In the genomic region with DNA sequence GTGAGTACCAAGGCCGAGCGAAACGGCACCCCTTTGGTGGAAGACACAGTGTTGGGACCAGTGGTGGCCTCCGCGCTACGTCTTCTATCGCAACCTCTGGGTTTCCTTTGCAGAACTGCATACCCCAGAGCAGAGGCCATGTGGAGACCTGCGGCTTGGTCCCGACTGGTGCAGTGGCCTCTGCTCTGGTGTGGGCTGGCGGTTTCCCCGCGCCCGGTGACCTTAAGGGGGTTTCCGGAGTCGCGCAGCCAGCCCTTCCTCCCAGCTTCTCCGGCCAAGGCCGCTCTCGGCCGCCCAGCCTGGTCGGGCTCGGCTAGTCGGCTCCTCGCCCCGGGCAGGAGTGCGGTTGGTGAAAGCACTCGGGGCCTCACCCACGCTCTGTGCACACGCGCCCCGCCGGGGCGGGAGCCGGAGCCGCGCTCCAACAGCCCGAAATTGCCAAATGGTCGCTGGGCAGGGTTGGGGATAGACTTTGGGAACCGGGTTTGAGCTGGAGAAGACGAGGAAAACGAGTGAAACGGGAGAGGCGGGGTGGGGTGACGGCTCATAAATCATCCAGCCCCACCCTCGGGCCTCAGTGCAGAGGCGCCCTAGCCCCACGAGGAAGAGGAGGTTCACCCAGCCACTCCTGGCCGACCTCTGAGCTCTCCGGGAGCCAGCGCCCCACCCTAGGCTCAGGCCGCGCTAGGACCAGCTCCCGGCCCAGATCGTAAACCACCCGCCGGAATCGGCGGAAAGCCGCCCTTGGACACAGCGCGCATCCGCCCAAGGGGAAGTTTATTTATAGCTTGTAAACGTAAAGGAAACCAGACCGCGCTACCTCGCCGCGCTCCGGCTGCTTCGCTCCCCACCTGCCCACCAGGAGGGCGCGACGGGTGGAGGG, we compare ENCODE assay signal across 8 cellular contexts.
DNase-seq lines count a peak whose midpoint lies in the region; ATAC-seq and TF ChIP-seq lines count a peak whose summit lies in the region.

No MANE protein-coding gene starts in this region.

- DNase-seq in CD4-positive, alpha-beta T cell: peak in 3 of 10 experiments; percentile 3 to 36 (median 19)
- peak; percentile 66 to 78 for DNase-seq in SJSA1 (ENCODE audit: low read depth in 1 of 2, low spot score in 2 of 2)
- DNase-seq in cardiac fibroblast (ENCODE audit: low read depth in 2 of 2): peak; percentile 64 to 69
- DNase-seq in left colon: peak; percentile 83 to 92
- peak; percentile 44 for DNase-seq in stimulated activated CD8-positive, alpha-beta memory T cell treated with anti-CD3 and anti-CD28 coated beads, Interleukin-4, amount 100 ng/mL, for 48 hours

- no peak overlapping the region for H3K27ac ChIP-seq in CD4-positive, alpha-beta T cell (ENCODE audit: low read depth, low read length)
- H3K27ac ChIP-seq in HUES6 (ENCODE audit: low read depth, low read length) (peak overlapping the region; percentile 36; the same call in 1 of the 2 replicates), SJSA1 (peak overlapping the region; percentile 86)

- H3K4me1 Mint-ChIP-seq in CD4-positive, alpha-beta T cell (ENCODE audit: low read depth): peaks cover 32% of the 10 kb centered on the region

- H3K4me3 Mint-ChIP-seq in CD4-positive, alpha-beta T cell: peak overlapping the region; percentile 81

- no peaks in the 10 kb centered on the region for H3K36me3 Mint-ChIP-seq in CD4-positive, alpha-beta T cell (ENCODE audit: low read depth)

- peaks cover 29% of the 10 kb centered on the region for H3K27me3 ChIP-seq in CD4-positive, alpha-beta T cell (ENCODE audit: control insufficient read depth, insufficient read depth, low read length)
- peaks cover 64% of the 10 kb centered on the region for H3K27me3 ChIP-seq in HUES6 (ENCODE audit: control insufficient read depth, insufficient read depth, low read length)
- H3K27me3 ChIP-seq in SJSA1 (replicated peaks): no peaks in the 10 kb centered on the region

- no peaks in the 10 kb centered on the region for H3K9me3 Mint-ChIP-seq in CD4-positive, alpha-beta T cell

- H3K36me3 ChIP-seq in HUES6 (ENCODE audit: control insufficient read depth, insufficient read depth, low read length) (no peaks in the 10 kb centered on the region), SJSA1 (no peaks in the 10 kb centered on the region)

- intact Hi-C loops in CD4-positive, alpha-beta T cell (cut with DNase I, micrococcal nuclease): loop anchor here (5.0 kb wide), 3 partner anchors 44 to 154 kb away; no protein-coding TSS in a partner anchor
- intact Hi-C loops in left colon (cut with DNase I, micrococcal nuclease): no loop called here

- POLR2A ChIA-PET in CD4-positive, alpha-beta T cell (lab: Charles Lee): interaction anchor here (0.6 to 2.3 kb wide), 11 partner anchors 8 to 199 kb away, joined by 3 to 14 read pairs (median 5); a partner anchor contains a TSS

- H3K4me3 ChIP-seq in HUES6 (ENCODE audit: low read depth, low read length) (peak overlapping the region; percentile 59), SJSA1 (peak overlapping the region; percentile 48), cardiac fibroblast (replicated peaks in 1 of 2; ENCODE audit: low read depth in 2 of 2, low read length in 2 of 2) (peak overlapping the region; percentile 50 to 56)

- H3K9me3 ChIP-seq in CD4-positive, alpha-beta T cell (ENCODE audit: control insufficient read depth, low read length): no peaks in the 10 kb centered on the region
- peaks cover 6% of the 10 kb centered on the region for H3K9me3 ChIP-seq in HUES6 (ENCODE audit: control insufficient read depth, insufficient read depth, low read depth, low read length)
- no peaks in the 10 kb centered on the region for H3K9me3 ChIP-seq in SJSA1 (replicated peaks)

- H3K9ac ChIP-seq in HUES6 (ENCODE audit: low read length): peak overlapping the region; percentile 74

- TF ChIP-seq CTCF in CD4-positive, alpha-beta T cell (IDR thresholded peaks at IDR 0.05): no peak
- no peak for TF ChIP-seq CTCF in cardiac fibroblast (IDR thresholded peaks at IDR 0.05; ENCODE audit: low read depth, low read length)

- no peak overlapping the region for H3K27ac Mint-ChIP-seq in CD4-positive, alpha-beta T cell

- peaks cover 40% of the 10 kb centered on the region for H3K4me1 ChIP-seq in HUES6 (ENCODE audit: control insufficient read depth, insufficient read depth, low read length)
- H3K4me1 ChIP-seq in SJSA1 (replicated peaks): peaks cover 40% of the 10 kb centered on the region

- ATAC-seq in CD4-positive, alpha-beta T cell (ENCODE audit: poor library complexity): peak; percentile 30
- ATAC-seq in GM19023 (IDR thresholded peaks at IDR 0.05; ENCODE audit: unreplicated experiment) (peak; percentile 46), left colon (peak; percentile 81), HG03442 (IDR thresholded peaks at IDR 0.05; ENCODE audit: unreplicated experiment) (no peak)

- CTCF ChIA-PET in CD4-positive, alpha-beta T cell (lab: Charles Lee): no interaction called here

- H3K27me3 Mint-ChIP-seq in CD4-positive, alpha-beta T cell: peaks cover 25% of the 10 kb centered on the region

Comparison
In these comparisons a context has a peak if more than half of its experiments do, and no peak if none do; other contexts are left out.
1. intact Hi-C loops: an anchor here in CD4-positive, alpha-beta T cell (5.0 kb wide); none called in left colon.